ENCODE assay signal across 1 cellular context in genomic region chr19:5304486-5304885, GRCh38.
A peak's percentile ranks its signal among the peaks of the same experiment; 100 is the strongest.
TF ChIP-seq lines count a peak whose summit lies in the region.

No MANE protein-coding gene starts in this region.

TF ChIP-seq in HepG2, 621 proteins besides CTCF, POLR2A, EP300 and RAD21:
- 0 out of 2 replicates have a peak, but pooled peaks have one; percentile 3 for TF ChIP-seq CEBPB (IDR thresholded peaks at IDR 0.05; ENCODE audit: borderline replicate concordance, low read depth, low read length)
- TF ChIP-seq THAP8 (CRISPR knock-in tag; IDR thresholded peaks at IDR 0.05; ENCODE audit: borderline replicate concordance), result no peak
